ENCODE assay signal across 8 cellular contexts in genomic region chr16:8958344-8958808, GRCh38. TPM values are rescaled to one million over a fixed set of nuclear protein-coding genes. Genes with fewer than 3 reads are reported as not detected.
DNase-seq lines count a peak whose midpoint lies in the region; ATAC-seq and TF ChIP-seq lines count a peak whose summit lies in the region.

No MANE protein-coding gene starts in this region.

- no peaks in the 10 kb centered on the region for H3K27me3 Mint-ChIP-seq in naive thymus-derived CD8-positive, alpha-beta T cell
- no peaks in the 10 kb centered on the region for H3K27me3 Mint-ChIP-seq in Caco-2 (ENCODE audit: insufficient read depth, unreplicated experiment)

- peak; percentile 53 for ATAC-seq in PC-3
- peak in 1 of 2 donors; percentile 5 for ATAC-seq in naive thymus-derived CD8-positive, alpha-beta T cell

- DNase-seq in GM12865 (ENCODE audit: low read depth) (peak; percentile 56), PC-3 (peak; percentile 39), coronary artery (ENCODE audit: low spot score) (peak; percentile 77), hippocampal formation (lab: John Stamatoyannopoulos, UW) (no peak), Caco-2 (no peak), T-helper 9 cell (no peak)
- DNase-seq in naive thymus-derived CD8-positive, alpha-beta T cell: peak in 1 of 10 donors; percentile 11
- DNase-seq in activated CD4-positive, CD25-positive, alpha-beta regulatory T cell (lab: John Stamatoyannopoulos, UW): no peak

- peak overlapping the region; percentile 42 to 92 (median 84) for H3K27ac Mint-ChIP-seq in naive thymus-derived CD8-positive, alpha-beta T cell
- no peak overlapping the region for H3K27ac Mint-ChIP-seq in Caco-2 (ENCODE audit: unreplicated experiment)

- no peaks in the 10 kb centered on the region for H3K27me3 ChIP-seq in PC-3 (ENCODE audit: low read length)
- no peaks in the 10 kb centered on the region for H3K27me3 ChIP-seq in Caco-2 (replicated peaks; ENCODE audit: control insufficient read depth, insufficient read depth, low read length)

- H3K9ac ChIP-seq in PC-3 (ENCODE audit: low read length): no peak overlapping the region

- BruUV-seq in PC-3 (replicated peaks; lab: Mats Ljungman, UMichigan) (no TSS peak), Caco-2 (replicated peaks; lab: Mats Ljungman, UMichigan) (no TSS peak)

- TF ChIP-seq CTCF in GM12865 (IDR thresholded peaks at IDR 0.05; ENCODE audit: insufficient read depth, low read depth, low read length, missing control alignments): no peak
- TF ChIP-seq CTCF in PC-3 (conservative IDR thresholded peaks at IDR 0.05; ENCODE audit: low read depth, low read length): no peak
- TF ChIP-seq CTCF in coronary artery (IDR thresholded peaks at IDR 0.05): no peak
- no peak for TF ChIP-seq CTCF in Caco-2 (IDR thresholded peaks at IDR 0.05; ENCODE audit: insufficient read depth in 1 of 2, low read depth in 1 of 2, low read length in 1 of 2, severe bottlenecking in 1 of 2, unreplicated experiment in 1 of 2)

- peak overlapping the region; percentile 54 to 99 (median 94) for H3K4me3 Mint-ChIP-seq in naive thymus-derived CD8-positive, alpha-beta T cell
- no peak overlapping the region for H3K4me3 Mint-ChIP-seq in Caco-2 (ENCODE audit: unreplicated experiment)

- no peaks in the 10 kb centered on the region for H3K9me3 Mint-ChIP-seq in naive thymus-derived CD8-positive, alpha-beta T cell
- H3K9me3 Mint-ChIP-seq in Caco-2 (ENCODE audit: unreplicated experiment): no peaks in the 10 kb centered on the region

- H3K4me1 ChIP-seq in PC-3 (ENCODE audit: insufficient read depth, low read length) (peaks cover 31% of the 10 kb centered on the region), Caco-2 (peaks cover 18% of the 10 kb centered on the region)

- H3K4me2 ChIP-seq in PC-3 (ENCODE audit: low read length): peak overlapping the region; percentile 32

- CTCF ChIA-PET in PC-3 (lab: Charles Lee) (no interaction called here), Caco-2 (lab: Charles Lee) (no interaction called here)

- H3K9me2 ChIP-seq in PC-3 (replicated peaks; ENCODE audit: low read length): no peaks in the 10 kb centered on the region

- H3K4me1 Mint-ChIP-seq in naive thymus-derived CD8-positive, alpha-beta T cell: peaks cover 40 to 84% (median 73%) of the 10 kb centered on the region in 4 donors
- peaks cover 26% of the 10 kb centered on the region for H3K4me1 Mint-ChIP-seq in Caco-2 (ENCODE audit: low read depth, unreplicated experiment)

- peak overlapping the region; percentile 50 for H3K4me3 ChIP-seq in GM12865 (ENCODE audit: low read depth, low read length)
- H3K4me3 ChIP-seq in PC-3 (ENCODE audit: low read length): no peak overlapping the region
- H3K4me3 ChIP-seq in coronary artery: peak overlapping the region; percentile 34
- H3K4me3 ChIP-seq in Caco-2 (ENCODE audit: low read depth, low read length): no peak overlapping the region

- peaks cover 93% of the 10 kb centered on the region for H3K79me2 ChIP-seq in PC-3 (ENCODE audit: low read length)

- peaks cover 87% of the 10 kb centered on the region for H4K20me1 ChIP-seq in PC-3 (ENCODE audit: low read length)

- POLR2A ChIA-PET in PC-3 (lab: Charles Lee; ENCODE audit: unreplicated experiment) (no interaction called here), Caco-2 (lab: Charles Lee) (no interaction called here)
- POLR2A ChIA-PET in naive thymus-derived CD8-positive, alpha-beta T cell (lab: Charles Lee): interaction anchor here (0.8 kb wide), 1 partner anchor 21 kb away, joined by 4 read pairs; no protein-coding TSS in a partner anchor

- H2AFZ ChIP-seq in PC-3 (ENCODE audit: low read length): no peak overlapping the region

- H3K36me3 Mint-ChIP-seq in naive thymus-derived CD8-positive, alpha-beta T cell: peaks cover 0 to 4% (median 2%) of the 10 kb centered on the region in 3 donors
- H3K36me3 Mint-ChIP-seq in Caco-2 (ENCODE audit: insufficient read depth, unreplicated experiment): peaks cover 16% of the 10 kb centered on the region

- no peaks in the 10 kb centered on the region for H3F3A ChIP-seq in PC-3 (ENCODE audit: low read length, unreplicated experiment)

- no peaks in the 10 kb centered on the region for H3K9me3 ChIP-seq in PC-3 (ENCODE audit: low read length)
- no peaks in the 10 kb centered on the region for H3K9me3 ChIP-seq in Caco-2

- intact Hi-C loops in PC-3 (cut with micrococcal nuclease): no loop called here
- intact Hi-C loops in Caco-2 (cut with micrococcal nuclease; ENCODE audit: unreplicated experiment): no loop called here

- no peaks in the 10 kb centered on the region for H3K36me3 ChIP-seq in PC-3 (ENCODE audit: low read depth, low read length)
- H3K36me3 ChIP-seq in Caco-2 (ENCODE audit: control insufficient read depth, insufficient read depth, low read length): no peaks in the 10 kb centered on the region

- no peak overlapping the region for H3K27ac ChIP-seq in PC-3 (ENCODE audit: low read length)
- H3K27ac ChIP-seq in coronary artery: peak overlapping the region; percentile 10 to 73

RNA-seq across cellular contexts. Expression of gene USP7, which starts 5.3 kb away (rescaled TPM):
- 52.8 and 73.8 TPM in 2 replicates for total RNA-seq in PC-3 (2014; rRNA removed)
- 100 to 1,000 TPM; 201 to 207 TPM for total RNA-seq in naive thymus-derived CD8-positive, alpha-beta T cell
- polyA plus RNA-seq in naive thymus-derived CD8-positive, alpha-beta T cell: 1 to 10 TPM; 6.4 to 9.9 (median 9.2) TPM
- total RNA-seq in Caco-2 (2022): 139 and 148 TPM in 2 replicates

Comparison
In these comparisons a context has a peak if more than half of its experiments do, and no peak if none do; other contexts are left out.
1. DNase-seq: peak in GM12865 (single experiment), PC-3 (single experiment) and coronary artery (single experiment); none in hippocampal formation (0 of 2), activated CD4-positive, CD25-positive, alpha-beta regulatory T cell (0 of 4), Caco-2 (0 of 2) and T-helper 9 cell (single experiment).
2. H3K4me3 ChIP-seq: peak in GM12865 (single experiment) and coronary artery (single experiment); none in PC-3 (single experiment) and Caco-2 (single experiment).